9 cellular contexts compared by ENCODE assay signal in the genomic region with DNA sequence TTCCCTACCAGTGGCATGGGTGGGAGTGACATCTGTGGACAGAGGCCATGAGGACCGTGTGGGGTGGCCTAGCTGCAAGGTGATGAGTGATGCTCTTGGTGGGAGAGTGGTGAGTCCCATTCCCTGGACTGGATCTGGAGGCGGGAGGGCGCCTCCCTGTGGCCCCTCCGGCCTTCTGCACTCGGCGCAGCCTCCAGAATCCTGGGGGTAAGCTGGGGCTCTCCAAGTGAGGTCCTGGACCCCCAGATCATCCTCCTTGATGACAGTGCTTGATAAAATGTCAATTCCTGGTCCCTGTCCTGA. TPM values are rescaled to one million over a fixed set of nuclear protein-coding genes. Genes with fewer than 3 reads are reported as not detected.
DNase-seq lines count a peak whose midpoint lies in the region; ATAC-seq, FAIRE-seq and TF ChIP-seq lines count a peak whose summit lies in the region.
"Had no signal": no experiment of that assay in that cellular context is flagged by ENCODE, and none has a peak within 500 bp of the region (broad histone marks: within the 10 kb centered on the region; RNA-seq: fewer than 3 reads in every experiment).

No MANE protein-coding gene starts in this region.

- H3K4me3 Mint-ChIP-seq in activated CD8-positive, alpha-beta T cell treated with anti-CD3 and anti-CD28 coated beads for 36 hours = peak overlapping the region; percentile 72

- no peak for ATAC-seq in activated CD8-positive, alpha-beta T cell treated with anti-CD3 and anti-CD28 coated beads for 36 hours
- no peak for ATAC-seq in GM18873 (IDR thresholded peaks at IDR 0.05; ENCODE audit: low FRiP score, unreplicated experiment)

- no peaks in the 10 kb centered on the region for H3K9me3 Mint-ChIP-seq in activated CD8-positive, alpha-beta T cell treated with anti-CD3 and anti-CD28 coated beads for 36 hours

- FAIRE-seq in kidney (lab: Jason Lieb, UNC) = no peak

- peak overlapping the region in 1 of 2 donors; percentile 7 for H3K9ac ChIP-seq in kidney (ENCODE audit: low read length in 2 of 2)

- H3K36me3 ChIP-seq in kidney (ENCODE audit: control insufficient read depth in 1 of 2, insufficient read depth in 2 of 2, low read length in 2 of 2) = no peaks in the 10 kb centered on the region
- no peaks in the 10 kb centered on the region for H3K36me3 ChIP-seq in esophagus squamous epithelium

- WGBS in esophagus squamous epithelium, 2 donors = 62 to 64% methylated on average over 6 of the region's 6 CpGs

- CTCF ChIA-PET in activated CD8-positive, alpha-beta T cell treated with anti-CD3 and anti-CD28 coated beads for 36 hours (lab: Charles Lee) = interaction anchor here (1.0 to 6.2 kb wide), 2 partner anchors 13 to 676 kb away, joined by 3 to 56 read pairs; no protein-coding TSS in a partner anchor

- TF ChIP-seq CTCF in AG09319 (IDR thresholded peaks at IDR 0.05; ENCODE audit: low read depth, low read length) (peak; percentile 73), GM12864 (IDR thresholded peaks at IDR 0.05; ENCODE audit: low read depth, low read length, missing control alignments) (peak; percentile 20), kidney (IDR thresholded peaks at IDR 0.05; ENCODE audit: borderline replicate concordance, extremely low read depth, insufficient read depth) (no peak), esophagus squamous epithelium (IDR thresholded peaks at IDR 0.05) (peak in 3 of 6 experiments; percentile 14 to 28 (median 23))
- peak; percentile 52 for TF ChIP-seq CTCF in activated CD8-positive, alpha-beta T cell treated with anti-CD3 and anti-CD28 coated beads for 36 hours (IDR thresholded peaks at IDR 0.05)

- H3K4me1 ChIP-seq in kidney (ENCODE audit: control insufficient read depth in 1 of 2, insufficient read depth in 1 of 2, low read depth in 1 of 2, low read length in 2 of 2) (peaks cover 0 to 13% of the 10 kb centered on the region in 2 donors), esophagus squamous epithelium (peaks cover 12 to 54% (median 18%) of the 10 kb centered on the region in 3 donors)

- H3K4me3 ChIP-seq in GM12864 (ENCODE audit: low read depth, low read length) = no peak overlapping the region
- H3K4me3 ChIP-seq in kidney (ENCODE audit: low read length in 2 of 2) = no peak overlapping the region
- H3K4me3 ChIP-seq in esophagus squamous epithelium = peak overlapping the region in 2 of 4 donors; percentile 66 to 76

- no peak overlapping the region for H3K27ac Mint-ChIP-seq in activated CD8-positive, alpha-beta T cell treated with anti-CD3 and anti-CD28 coated beads for 36 hours

- no peaks in the 10 kb centered on the region for H3K9me3 ChIP-seq in kidney (ENCODE audit: control insufficient read depth in 1 of 2, low read length in 2 of 2)
- no peaks in the 10 kb centered on the region for H3K9me3 ChIP-seq in esophagus squamous epithelium

- DNase-seq in AG09319 (ENCODE audit: extremely low read depth, low read depth) = no peak
- DNase-seq in GM12864 (ENCODE audit: low read depth) = no peak
- DNase-seq in activated CD8-positive, alpha-beta T cell treated with anti-CD3 and anti-CD28 coated beads for 36 hours = peak; percentile 30
- peak; percentile 67 for DNase-seq in kidney
- DNase-seq in GM19240 (ENCODE audit: insufficient read length, low spot score) = no peak
- DNase-seq in esophagus squamous epithelium (lab: John Stamatoyannopoulos, UW) = no peak
- DNase-seq in anterior cingulate cortex (lab: John Stamatoyannopoulos, UW) = no peak

- TF ChIP-seq POLR2A in esophagus squamous epithelium (IDR thresholded peaks at IDR 0.05) = no peak

- POLR2A ChIA-PET in activated CD8-positive, alpha-beta T cell treated with anti-CD3 and anti-CD28 coated beads for 36 hours (lab: Charles Lee) = interaction anchor here (1.3 kb wide), 1 partner anchor 14 kb away, joined by 4 read pairs; no protein-coding TSS in a partner anchor

- no peaks in the 10 kb centered on the region for H3K27me3 Mint-ChIP-seq in activated CD8-positive, alpha-beta T cell treated with anti-CD3 and anti-CD28 coated beads for 36 hours

- intact Hi-C loops in activated CD8-positive, alpha-beta T cell treated with anti-CD3 and anti-CD28 coated beads for 36 hours (cut with micrococcal nuclease) = no loop called here
- intact Hi-C loops in kidney (cut with DNase I) (no loop called here), esophagus squamous epithelium (cut with DNase I) (no loop called here)

- no peaks in the 10 kb centered on the region for H3K36me3 Mint-ChIP-seq in activated CD8-positive, alpha-beta T cell treated with anti-CD3 and anti-CD28 coated beads for 36 hours (ENCODE audit: low read depth)

- peaks cover 0 to 49% (median 0%) of the 10 kb centered on the region in 4 donors for H3K27me3 ChIP-seq in esophagus squamous epithelium

- no peak overlapping the region for H3K27ac ChIP-seq in kidney (ENCODE audit: low read depth in 2 of 2, low read length in 2 of 2)
- no peak overlapping the region for H3K27ac ChIP-seq in esophagus squamous epithelium
- H3K27ac ChIP-seq: epithelial cell of prostate had no signal

- peaks cover 49% of the 10 kb centered on the region for H3K4me1 Mint-ChIP-seq in activated CD8-positive, alpha-beta T cell treated with anti-CD3 and anti-CD28 coated beads for 36 hours (ENCODE audit: low read depth)

RNA-seq across cellular contexts. Expression of a gene that starts 32.3 kb away (rescaled TPM):
- 10 to 100 TPM; 26.8 to 27.3 TPM for total RNA-seq in activated CD8-positive, alpha-beta T cell treated with anti-CD3 and anti-CD28 coated beads for 36 hours
- 24.0 TPM for total RNA-seq in kidney
- polyA plus RNA-seq in kidney (ENCODE audit: insufficient read depth, low read depth, low replicate concordance) = 46.0 TPM
- total RNA-seq in esophagus squamous epithelium = 10 to 100 TPM; 20.8 to 33.0 (median 23.4) TPM

Comparison
In these comparisons a context has a peak if more than half of its experiments do, and no peak if none do; other contexts are left out.
1. DNase-seq: peak in activated CD8-positive, alpha-beta T cell treated with anti-CD3 and anti-CD28 coated beads for 36 hours (single experiment) and kidney (single experiment); none in AG09319 (single experiment), GM12864 (single experiment), GM19240 (single experiment), esophagus squamous epithelium (single experiment) and anterior cingulate cortex (0 of 58).